Comparison of ENCODE assay signal across 18 cellular contexts in genomic region chr9:93963969-93964368, GRCh38. TPM values are rescaled to one million over a fixed set of nuclear protein-coding genes. Genes with fewer than 3 reads are reported as not detected.
DNase-seq lines count a peak whose midpoint lies in the region; ATAC-seq and TF ChIP-seq lines count a peak whose summit lies in the region.
"Had no signal": no experiment of that assay in that cellular context is flagged by ENCODE, and none has a peak within 500 bp of the region (broad histone marks: within the 10 kb centered on the region; RNA-seq: fewer than 3 reads in every experiment).

No MANE protein-coding gene starts in this region.

- H3K36me3 ChIP-seq in brain microvascular endothelial cell (replicated peaks) (no peaks in the 10 kb centered on the region), mesenchymal stem cell (ENCODE audit: control insufficient read depth in 1 of 2, insufficient read depth in 2 of 2, low read depth in 1 of 2, low read length in 2 of 2) (no peaks in the 10 kb centered on the region)
- H3K36me3 ChIP-seq: BLaER1 treated with 17β-estradiol and CSF1 and Interleukin-3, amounts not matched to agents 10 nM and 100 nM; HAP-1 had no signal

- no peak overlapping the region for H3K4me3 ChIP-seq in brain microvascular endothelial cell (ENCODE audit: low read depth, low read length)
- no peak overlapping the region for H3K4me3 ChIP-seq in mesenchymal stem cell (ENCODE audit: insufficient read depth in 1 of 2, low read depth in 1 of 2, low read length in 2 of 2)
- H3K4me3 ChIP-seq: BLaER1 treated with 17β-estradiol and CSF1 and Interleukin-3, amounts not matched to agents 10 nM and 100 nM; HAP-1 had no signal

- H2AK5ac ChIP-seq in mesenchymal stem cell (ENCODE audit: low read length, severe bottlenecking), result no peak overlapping the region

- in situ Hi-C loops in brain microvascular endothelial cell (cut with HindIII; ENCODE audit: low pct_ligation_motif_present, low sequenced_read_pairs), result no loop called here

- peak; percentile 4 for DNase-seq in AG08396 (ENCODE audit: low spot score)
- DNase-seq in GM10266 (ENCODE audit: extremely low spot score), result peak; percentile 4
- DNase-seq in brain microvascular endothelial cell, result peak; percentile 25
- DNase-seq in mesenchymal stem cell, result no peak
- no peak for DNase-seq in SW 1271 (lab: John Stamatoyannopoulos, UW)
- DNase-seq in A172 (ENCODE audit: low spot score), result no peak
- DNase-seq: DMS 273 treated with DMSO at 0.1 percent for 48 hours, NCI-H1436, NCI-H226, NCI-H526 had no signal

- no peak overlapping the region for H4K8ac ChIP-seq in mesenchymal stem cell (ENCODE audit: low read length)

- H3K9me3 ChIP-seq in mesenchymal stem cell (ENCODE audit: control insufficient read depth, low read length), result no peaks in the 10 kb centered on the region
- H3K9me3 ChIP-seq: BLaER1 treated with 17β-estradiol and CSF1 and Interleukin-3, amounts not matched to agents 10 nM and 100 nM; HAP-1 had no signal

- H2AFZ ChIP-seq in mesenchymal stem cell (ENCODE audit: low read depth, low read length), result no peak overlapping the region

- H2BK15ac ChIP-seq in mesenchymal stem cell (ENCODE audit: low read depth, poor library complexity, severe bottlenecking), result no peak overlapping the region

- no peak overlapping the region for H3K4ac ChIP-seq in mesenchymal stem cell (ENCODE audit: low read depth in 1 of 2, low read length in 2 of 2)

- WGBS in mesenchymal stem cell, result 55% methylated on average over 8 of the region's 8 CpGs

- peaks cover 27% of the 10 kb centered on the region for H3K27me3 ChIP-seq in brain microvascular endothelial cell (replicated peaks)
- H3K27me3 ChIP-seq in mesenchymal stem cell (ENCODE audit: control insufficient read depth in 1 of 2, insufficient read depth in 1 of 2, low read length in 2 of 2), result peaks cover 31 to 44% of the 10 kb centered on the region in 2 experiments

- H2BK120ac ChIP-seq in mesenchymal stem cell (ENCODE audit: low read depth, low read length), result no peak overlapping the region

- no peak overlapping the region for H2BK12ac ChIP-seq in mesenchymal stem cell (ENCODE audit: low read length in 2 of 2)

- H2BK5ac ChIP-seq in mesenchymal stem cell (ENCODE audit: low read depth, low read length, poor library complexity, severe bottlenecking), result no peak overlapping the region

- no peak overlapping the region for H3K23ac ChIP-seq in mesenchymal stem cell (ENCODE audit: low read length in 2 of 2)

- H3K79me1 ChIP-seq in mesenchymal stem cell (replicated peaks; ENCODE audit: low read length, poor library complexity, severe bottlenecking), result no peaks in the 10 kb centered on the region

- H3K27ac ChIP-seq in brain microvascular endothelial cell, result no peak overlapping the region
- peak overlapping the region; percentile 56 for H3K27ac ChIP-seq in mesenchymal stem cell (ENCODE audit: low read length, poor library complexity, severe bottlenecking)
- H3K27ac ChIP-seq: BLaER1 treated with 17β-estradiol and CSF1 and Interleukin-3, amounts not matched to agents 10 nM and 100 nM; HL-60; KMS-11 had no signal

- H4K91ac ChIP-seq in mesenchymal stem cell (ENCODE audit: low read length), result no peak overlapping the region

- H3K4me1 ChIP-seq in mesenchymal stem cell (ENCODE audit: control insufficient read depth, insufficient read depth, low read depth, low read length), result peaks cover 42% of the 10 kb centered on the region
- H3K4me1 ChIP-seq: HAP-1 had no signal

- no peak overlapping the region for H3K9ac ChIP-seq in mesenchymal stem cell (ENCODE audit: low read length)
- H3K9ac ChIP-seq: BLaER1 treated with 17β-estradiol and CSF1 and Interleukin-3, amounts not matched to agents 10 nM and 100 nM; KMS-11 had no signal

- ATAC-seq in HG03342 (IDR thresholded peaks at IDR 0.05; ENCODE audit: unreplicated experiment) (no peak), GM19452 (IDR thresholded peaks at IDR 0.05; ENCODE audit: unreplicated experiment) (no peak)

- H3K4me2 ChIP-seq in mesenchymal stem cell (ENCODE audit: low read length, poor library complexity, severe bottlenecking), result no peak overlapping the region
- H3K4me2 ChIP-seq: KMS-11 had no signal

- H3K18ac ChIP-seq in mesenchymal stem cell (ENCODE audit: low read depth in 1 of 2, low read length in 2 of 2), result no peak overlapping the region

- H3K14ac ChIP-seq in mesenchymal stem cell (ENCODE audit: low read length in 2 of 2), result no peak overlapping the region

- TF ChIP-seq CTCF in GM10266 (IDR thresholded peaks at IDR 0.05; ENCODE audit: control insufficient read depth, insufficient read depth, low read depth, missing control alignments) (no peak), brain microvascular endothelial cell (IDR thresholded peaks at IDR 0.05; ENCODE audit: low read depth, low read length, missing control alignments) (no peak)

RNA-seq across cellular contexts. Expression of gene BARX1, which starts 8.8 kb away (rescaled TPM):
- polyA plus RNA-seq in mesenchymal stem cell (2013, experiment 1 of 2), result 2.0 TPM
- polyA plus RNA-seq in mesenchymal stem cell (2013, experiment 2 of 2), result 2.2 TPM
- not detected in 2 replicates for total RNA-seq in A172 (2014; rRNA removed; shearing (Covaris generic))
- total RNA-seq: OCI-LY7, RPMI7951 had no signal

Comparison
In these comparisons a context has a peak if more than half of its experiments do, and no peak if none do; other contexts are left out.
1. DNase-seq: peak in AG08396 (single experiment), GM10266 (single experiment) and brain microvascular endothelial cell (single experiment); none in mesenchymal stem cell (single experiment), SW 1271 (0 of 2) and A172 (single experiment).